Comparison of ENCODE assay signal across 30 cellular contexts in the genomic region with DNA sequence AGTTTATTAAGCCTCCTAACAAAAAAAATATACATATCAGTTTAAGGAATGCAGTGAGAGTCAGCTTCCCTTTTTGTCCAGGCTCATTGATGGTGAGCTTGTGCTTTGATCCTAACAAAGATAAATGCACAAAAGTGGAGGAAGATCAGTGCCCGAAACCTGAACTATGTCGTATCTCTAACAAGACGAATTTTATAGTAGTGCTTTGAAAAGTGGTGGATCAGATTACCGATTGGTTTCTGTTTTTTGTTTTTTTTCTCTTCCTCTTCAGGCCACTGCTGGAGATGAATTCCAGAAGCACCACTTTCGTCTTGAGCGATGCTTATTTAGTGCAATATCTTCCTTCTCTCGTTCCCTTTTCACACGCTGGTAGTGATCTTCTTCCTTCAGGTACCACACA.
"Had no signal": no experiment of that assay in that cellular context is flagged by ENCODE, and none has a peak within 500 bp of the region (broad histone marks: within the 10 kb centered on the region; RNA-seq: fewer than 3 reads in every experiment).

No MANE protein-coding gene starts in this region.

- H3K27me3 ChIP-seq: heart left ventricle, tibial nerve had no signal

- H3K4me1 Mint-ChIP-seq: activated CD4-positive, alpha-beta T cell treated with anti-CD3 and anti-CD28 coated beads, Interleukin-2, amount 10 ng/mL, durations not matched to agents 24 days and 14 days; activated naive CD4-positive, alpha-beta T cell treated with anti-CD3 and anti-CD28 coated beads, Interleukin-2, amount 50 U/mL, for 24 hours; activated naive CD8-positive, alpha-beta T cell treated with anti-CD3 and anti-CD28 coated beads, Interleukin-2, amount 50 U/mL, for 24 hours; immature natural killer cell; naive thymus-derived CD4-positive, alpha-beta T cell; neural crest cell; T-helper 17 cell had no signal

- H3K4me1 ChIP-seq: parathyroid adenoma, tibial nerve had no signal

- H3K4me3 Mint-ChIP-seq: activated CD4-positive, alpha-beta memory T cell treated with anti-CD3 and anti-CD28 coated beads for 36 hours; activated CD4-positive, alpha-beta T cell treated with anti-CD3 and anti-CD28 coated beads, Interleukin-2, amount 10 ng/mL, durations not matched to agents 24 days and 14 days; activated naive CD4-positive, alpha-beta T cell treated with anti-CD3 and anti-CD28 coated beads, Interleukin-2, amount 50 U/mL, for 24 hours; activated naive CD8-positive, alpha-beta T cell treated with anti-CD3 and anti-CD28 coated beads, Interleukin-2, amount 50 U/mL, for 24 hours; effector memory CD8-positive, alpha-beta T cell; immature natural killer cell; naive thymus-derived CD4-positive, alpha-beta T cell; neural crest cell; T-helper 17 cell had no signal

- H3K36me3 ChIP-seq: WERI-Rb-1 had no signal

- DNase-seq: activated CD4-positive, alpha-beta memory T cell treated with anti-CD3 and anti-CD28 coated beads for 36 hours; activated CD4-positive, alpha-beta T cell treated with anti-CD3 and anti-CD28 coated beads, Interleukin-2, amount 10 ng/mL, durations not matched to agents 24 days and 14 days; activated CD4-positive, CD25-positive, alpha-beta regulatory T cell treated with anti-CD3 and anti-CD28 coated beads, Interleukin-2, amount 50 U/mL, for 72 hours; activated CD8-positive, alpha-beta memory T cell treated with anti-CD3 and anti-CD28 coated beads, Interleukin-2, amount 50 U/mL, for 4 hours; activated gamma-delta T cell treated with Interleukin-2 at 50 U/mL for 16 hours; activated naive CD8-positive, alpha-beta T cell treated with anti-CD3 and anti-CD28 coated beads, Interleukin-2, amount 50 U/mL, for 24 hours; activated T-cell treated with anti-CD3 and anti-CD28 coated beads, Interleukin-2, amount 50 U/mL, for 1 hour; amygdala; caudate nucleus; cortex of kidney; effector memory CD8-positive, alpha-beta T cell; foreskin fibroblast; heart left ventricle; hypothalamus; immature natural killer cell; kidney; left colon; midbrain; naive thymus-derived CD4-positive, alpha-beta T cell; occipital lobe; right cardiac atrium; stimulated activated CD4-positive, alpha-beta T cell treated with anti-CD3 and anti-CD28 coated beads, Interleukin-2, amount 100 ng/mL, for 48 hours; stimulated activated naive CD4-positive, alpha-beta T cell treated with Interleukin-2 at 50 U/mL for 16 hours; T-helper 17 cell; T1000; WERI-Rb-1 had no signal

- H3K9me3 Mint-ChIP-seq: activated CD4-positive, alpha-beta memory T cell treated with anti-CD3 and anti-CD28 coated beads for 36 hours; activated CD4-positive, alpha-beta T cell treated with anti-CD3 and anti-CD28 coated beads, Interleukin-2, amount 10 ng/mL, durations not matched to agents 24 days and 14 days; activated naive CD4-positive, alpha-beta T cell treated with anti-CD3 and anti-CD28 coated beads, Interleukin-2, amount 50 U/mL, for 24 hours; activated naive CD8-positive, alpha-beta T cell treated with anti-CD3 and anti-CD28 coated beads, Interleukin-2, amount 50 U/mL, for 24 hours; effector memory CD8-positive, alpha-beta T cell; neural crest cell had no signal

- H3K36me3 Mint-ChIP-seq: activated CD4-positive, alpha-beta memory T cell treated with anti-CD3 and anti-CD28 coated beads for 36 hours; activated naive CD4-positive, alpha-beta T cell treated with anti-CD3 and anti-CD28 coated beads, Interleukin-2, amount 50 U/mL, for 24 hours; immature natural killer cell; naive thymus-derived CD4-positive, alpha-beta T cell had no signal

- H3K27ac Mint-ChIP-seq: activated CD4-positive, alpha-beta memory T cell treated with anti-CD3 and anti-CD28 coated beads for 36 hours; activated CD4-positive, alpha-beta T cell treated with anti-CD3 and anti-CD28 coated beads, Interleukin-2, amount 10 ng/mL, durations not matched to agents 24 days and 14 days; activated naive CD4-positive, alpha-beta T cell treated with anti-CD3 and anti-CD28 coated beads, Interleukin-2, amount 50 U/mL, for 24 hours; activated naive CD8-positive, alpha-beta T cell treated with anti-CD3 and anti-CD28 coated beads, Interleukin-2, amount 50 U/mL, for 24 hours; effector memory CD8-positive, alpha-beta T cell; immature natural killer cell; naive thymus-derived CD4-positive, alpha-beta T cell; T-helper 17 cell had no signal

- H3K9me3 ChIP-seq: heart left ventricle, tibial nerve had no signal

- H2AFZ ChIP-seq: parathyroid adenoma had no signal

- ATAC-seq: activated naive CD8-positive, alpha-beta T cell treated with anti-CD3 and anti-CD28 coated beads, Interleukin-2, amount 50 U/mL, for 24 hours; effector memory CD8-positive, alpha-beta T cell; heart left ventricle; left colon; naive thymus-derived CD4-positive, alpha-beta T cell; right cardiac atrium; T-helper 17 cell had no signal

- H3K9ac ChIP-seq: parathyroid adenoma had no signal

- H3K79me2 ChIP-seq: parathyroid adenoma had no signal

- H3K4me3 ChIP-seq: heart left ventricle, tibial nerve had no signal

- H3K27ac ChIP-seq: heart left ventricle, parathyroid adenoma, tibial nerve, WERI-Rb-1 had no signal

- FAIRE-seq: kidney had no signal
